1 cellular context compared by ENCODE assay signal in the genomic region with DNA sequence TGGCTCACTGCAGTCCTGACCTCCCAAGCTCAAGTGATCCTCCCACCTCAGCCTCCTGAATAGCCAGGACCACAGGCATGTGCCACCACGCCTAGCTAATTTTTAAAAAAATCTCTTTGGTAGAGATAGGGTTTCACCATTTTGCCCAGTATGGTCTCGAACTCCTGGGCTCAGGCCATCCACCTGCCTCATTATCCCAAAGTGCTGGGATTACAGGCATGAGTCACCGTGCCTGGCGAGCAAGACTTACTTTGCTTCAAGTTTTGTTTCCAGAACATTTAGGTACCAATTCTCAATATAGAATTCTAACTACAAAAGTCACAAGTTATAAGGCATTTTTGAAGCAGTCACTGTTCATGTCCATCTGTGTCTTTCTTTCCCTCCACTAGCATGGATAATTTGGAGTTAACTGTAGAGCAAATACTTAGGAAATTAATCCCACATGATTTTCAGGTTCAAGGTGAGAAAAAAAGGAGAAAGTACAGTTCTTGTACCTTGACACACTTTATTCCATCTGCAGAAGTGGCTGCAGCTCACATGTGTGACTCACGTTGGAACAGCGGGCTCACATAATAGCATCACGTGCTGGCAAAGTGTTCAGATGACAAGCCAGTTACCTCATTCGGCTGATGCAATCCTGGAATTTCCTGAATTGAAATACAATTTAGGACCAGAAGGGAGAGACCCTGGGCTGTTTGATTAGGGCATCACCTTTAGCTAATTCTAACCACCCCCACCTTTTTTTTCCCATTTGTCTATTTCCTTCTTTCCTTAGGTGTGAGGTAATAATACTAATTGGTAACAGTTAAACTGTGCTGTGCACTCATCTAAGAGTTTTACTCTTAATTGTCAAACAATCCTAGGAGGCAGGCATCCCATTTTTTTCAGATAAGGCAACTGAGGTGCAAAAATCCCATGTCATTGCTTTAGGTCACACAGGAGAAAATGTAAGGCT.
TF ChIP-seq lines count a peak whose summit lies in the region.

No MANE protein-coding gene starts in this region.

TF ChIP-seq in K562, 482 proteins besides CTCF, POLR2A, EP300 and RAD21 (continued from another document and continues in another):
- no peak for TF ChIP-seq STAT6 (CRISPR knock-in tag; IDR thresholded peaks at IDR 0.05)
- 0 out of 2 replicates have a peak, but pooled peaks have one; percentile 24 for TF ChIP-seq OTX1 (CRISPR knock-in tag; IDR thresholded peaks at IDR 0.05)
- TF ChIP-seq HNRNPH1 (optimal IDR thresholded peaks at IDR 0.05; ENCODE audit: low read depth, low read length) = no peak
- peak; percentile 73; the same call in 1 of the 2 replicates for TF ChIP-seq LEF1 (IDR thresholded peaks at IDR 0.05)
- TF ChIP-seq TRIM25 (IDR thresholded peaks at IDR 0.05; ENCODE audit: borderline replicate concordance) = no peak
- TF ChIP-seq ARHGAP35 (IDR thresholded peaks at IDR 0.05; ENCODE audit: partially characterized antibody) = no peak
- peak; percentile 40; the same call in 1 of the 2 replicates for TF ChIP-seq TEAD2 (tag; IDR thresholded peaks at IDR 0.05)
- TF ChIP-seq MTA2 (IDR thresholded peaks at IDR 0.05; ENCODE audit: low read depth) = no peak
- TF ChIP-seq, protein P1, sequence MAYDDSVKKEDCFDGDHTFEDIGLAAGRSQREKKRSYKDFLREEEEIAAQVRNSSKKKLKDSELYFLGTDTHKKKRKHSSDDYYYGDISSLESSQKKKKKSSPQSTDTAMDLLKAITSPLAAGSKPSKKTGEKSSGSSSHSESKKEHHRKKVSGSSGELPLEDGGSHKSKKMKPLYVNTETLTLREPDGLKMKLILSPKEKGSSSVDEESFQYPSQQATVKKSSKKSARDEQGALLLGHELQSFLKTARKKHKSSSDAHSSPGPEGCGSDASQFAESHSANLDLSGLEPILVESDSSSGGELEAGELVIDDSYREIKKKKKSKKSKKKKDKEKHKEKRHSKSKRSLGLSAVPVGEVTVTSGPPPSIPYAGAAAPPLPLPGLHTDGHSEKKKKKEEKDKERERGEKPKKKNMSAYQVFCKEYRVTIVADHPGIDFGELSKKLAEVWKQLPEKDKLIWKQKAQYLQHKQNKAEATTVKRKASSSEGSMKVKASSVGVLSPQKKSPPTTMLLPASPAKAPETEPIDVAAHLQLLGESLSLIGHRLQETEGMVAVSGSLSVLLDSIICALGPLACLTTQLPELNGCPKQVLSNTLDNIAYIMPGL (CRISPR knock-in tag; IDR thresholded peaks at IDR 0.05) = no peak
- no peak for TF ChIP-seq ZBTB2 (IDR thresholded peaks at IDR 0.05)
- no peak for TF ChIP-seq ZNF316 (IDR thresholded peaks at IDR 0.05)
- TF ChIP-seq ZBTB26 (CRISPR knock-in tag; IDR thresholded peaks at IDR 0.05) = no peak
- peak; percentile 5 for TF ChIP-seq FOS (IDR thresholded peaks at IDR 0.05; ENCODE audit: extremely low read depth, insufficient read length)
- peak; percentile 5; the same call in 1 of the 2 replicates for TF ChIP-seq ZNF668 (CRISPR knock-in tag; IDR thresholded peaks at IDR 0.05)
- no peak for TF ChIP-seq ZNF398 (CRISPR knock-in tag; IDR thresholded peaks at IDR 0.05)
- no peak for TF ChIP-seq MIER1 (IDR thresholded peaks at IDR 0.05; ENCODE audit: low read depth)
- TF ChIP-seq, protein P2, sequence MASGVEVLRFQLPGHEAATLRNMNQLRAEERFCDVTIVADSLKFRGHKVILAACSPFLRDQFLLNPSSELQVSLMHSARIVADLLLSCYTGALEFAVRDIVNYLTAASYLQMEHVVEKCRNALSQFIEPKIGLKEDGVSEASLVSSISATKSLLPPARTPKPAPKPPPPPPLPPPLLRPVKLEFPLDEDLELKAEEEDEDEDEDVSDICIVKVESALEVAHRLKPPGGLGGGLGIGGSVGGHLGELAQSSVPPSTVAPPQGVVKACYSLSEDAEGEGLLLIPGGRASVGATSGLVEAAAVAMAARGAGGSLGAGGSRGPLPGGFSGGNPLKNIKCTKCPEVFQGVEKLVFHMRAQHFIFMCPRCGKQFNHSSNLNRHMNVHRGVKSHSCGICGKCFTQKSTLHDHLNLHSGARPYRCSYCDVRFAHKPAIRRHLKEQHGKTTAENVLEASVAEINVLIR (CRISPR knock-in tag; IDR thresholded peaks at IDR 0.05) = no peak
- TF ChIP-seq, protein P3, sequence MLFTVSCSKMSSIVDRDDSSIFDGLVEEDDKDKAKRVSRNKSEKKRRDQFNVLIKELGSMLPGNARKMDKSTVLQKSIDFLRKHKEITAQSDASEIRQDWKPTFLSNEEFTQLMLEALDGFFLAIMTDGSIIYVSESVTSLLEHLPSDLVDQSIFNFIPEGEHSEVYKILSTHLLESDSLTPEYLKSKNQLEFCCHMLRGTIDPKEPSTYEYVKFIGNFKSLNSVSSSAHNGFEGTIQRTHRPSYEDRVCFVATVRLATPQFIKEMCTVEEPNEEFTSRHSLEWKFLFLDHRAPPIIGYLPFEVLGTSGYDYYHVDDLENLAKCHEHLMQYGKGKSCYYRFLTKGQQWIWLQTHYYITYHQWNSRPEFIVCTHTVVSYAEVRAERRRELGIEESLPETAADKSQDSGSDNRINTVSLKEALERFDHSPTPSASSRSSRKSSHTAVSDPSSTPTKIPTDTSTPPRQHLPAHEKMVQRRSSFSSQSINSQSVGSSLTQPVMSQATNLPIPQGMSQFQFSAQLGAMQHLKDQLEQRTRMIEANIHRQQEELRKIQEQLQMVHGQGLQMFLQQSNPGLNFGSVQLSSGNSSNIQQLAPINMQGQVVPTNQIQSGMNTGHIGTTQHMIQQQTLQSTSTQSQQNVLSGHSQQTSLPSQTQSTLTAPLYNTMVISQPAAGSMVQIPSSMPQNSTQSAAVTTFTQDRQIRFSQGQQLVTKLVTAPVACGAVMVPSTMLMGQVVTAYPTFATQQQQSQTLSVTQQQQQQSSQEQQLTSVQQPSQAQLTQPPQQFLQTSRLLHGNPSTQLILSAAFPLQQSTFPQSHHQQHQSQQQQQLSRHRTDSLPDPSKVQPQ (CRISPR knock-in tag; IDR thresholded peaks at IDR 0.05; ENCODE audit: borderline replicate concordance) = no peak
- no peak for TF ChIP-seq RFX7 (CRISPR knock-in tag; IDR thresholded peaks at IDR 0.05)
- TF ChIP-seq SMAD1 (IDR thresholded peaks at IDR 0.05; ENCODE audit: low read depth, low read length, partially characterized antibody) = no peak
- 0 out of 2 replicates have a peak, but pooled peaks have one; percentile 30 for TF ChIP-seq FOXP1 (CRISPR knock-in tag; IDR thresholded peaks at IDR 0.05)
- TF ChIP-seq CBX2 (IDR thresholded peaks at IDR 0.05; ENCODE audit: insufficient read depth, low read length, poor library complexity, severe bottlenecking) = no peak
- no peak for TF ChIP-seq ZKSCAN1 (IDR thresholded peaks at IDR 0.05; ENCODE audit: low read depth, low read length)
- no peak for TF ChIP-seq RBM15 (IDR thresholded peaks at IDR 0.05; ENCODE audit: insufficient read depth, low read length)
- TF ChIP-seq RERE (CRISPR knock-in tag; IDR thresholded peaks at IDR 0.05; ENCODE audit: borderline replicate concordance) = no peak
- no peak for TF ChIP-seq PHF20 (IDR thresholded peaks at IDR 0.05; ENCODE audit: partially characterized antibody)
